1 cellular context compared by ENCODE assay signal in genomic region chr10:112183329-112184051, GRCh38.
A peak's percentile ranks its signal among the peaks of the same experiment; 100 is the strongest.
TF ChIP-seq lines count a peak whose summit lies in the region.

GPAM (minus strand) TSS chr10:112183765; CDS start chr10:112181784, 1,981 bp downstream.

TF ChIP-seq in K562, 482 proteins besides CTCF, POLR2A, EP300 and RAD21 (continued from another document and continues in another):
- TF ChIP-seq ZMIZ1 (IDR thresholded peaks at IDR 0.05; ENCODE audit: low read depth in 2 of 2, low read length in 2 of 2) = 0 out of 4 replicates have a peak, but pooled peaks of 1 of the 2 experiments have one; percentile 41
- peak; percentile 77 for TF ChIP-seq MXI1 (IDR thresholded peaks at IDR 0.05; ENCODE audit: low read depth, low read length)
- TF ChIP-seq CSDE1 (IDR thresholded peaks at IDR 0.05) = peak in 1 of 2 experiments; percentile 87; a peak in 2 of 4 replicates
- TF ChIP-seq RBBP5 (IDR thresholded peaks at IDR 0.05; ENCODE audit: borderline replicate concordance, insufficient read depth, low read length, poor library complexity, severe bottlenecking) = peak; percentile 85
- TF ChIP-seq CREM (IDR thresholded peaks at IDR 0.05; ENCODE audit: low read depth) = peak; percentile 100
- TF ChIP-seq EP400 (IDR thresholded peaks at IDR 0.05) = peak; percentile 66; the same call in 1 of the 2 replicates
- TF ChIP-seq ZNF717 (CRISPR knock-in tag; IDR thresholded peaks at IDR 0.05) = no peak
- TF ChIP-seq POLR2B (IDR thresholded peaks at IDR 0.05; ENCODE audit: low read depth, partially characterized antibody) = peak; percentile 69
- peak; percentile 80 for TF ChIP-seq CEBPG (CRISPR knock-in tag; IDR thresholded peaks at IDR 0.05)
- peak; percentile 89 to 92 for TF ChIP-seq CEBPG (tag; conservative IDR thresholded peaks at IDR 0.05 in 1 of 2, IDR thresholded peaks at IDR 0.05 in 1 of 2)
- TF ChIP-seq ATF7 (IDR thresholded peaks at IDR 0.05) = peak; percentile 68; the same call in 1 of the 2 replicates
- peak; percentile 82 for TF ChIP-seq ETS1 (conservative IDR thresholded peaks at IDR 0.05; ENCODE audit: control insufficient read depth, low read depth, low read length)
- peak; percentile 24 for TF ChIP-seq TAF9B (IDR thresholded peaks at IDR 0.05; ENCODE audit: partially characterized antibody)
- peak; percentile 90 for TF ChIP-seq SUPT5H (IDR thresholded peaks at IDR 0.05)
- 0 out of 2 replicates have a peak, but pooled peaks have one; percentile 36 for TF ChIP-seq CBX1 (IDR thresholded peaks at IDR 0.05; ENCODE audit: low read depth)
- TF ChIP-seq CAMTA2 (CRISPR knock-in tag; conservative IDR thresholded peaks at IDR 0.05) = no peak
- TF ChIP-seq HMGN3 (IDR thresholded peaks at IDR 0.05; ENCODE audit: borderline replicate concordance, extremely low read depth, insufficient read length, low read depth, low read length) = peak; percentile 74
- TF ChIP-seq MYNN (IDR thresholded peaks at IDR 0.05) = peak; percentile 43; the same call in 1 of the 2 replicates
- no peak for TF ChIP-seq MYNN (CRISPR knock-in tag; IDR thresholded peaks at IDR 0.05)
- TF ChIP-seq GMEB1 (CRISPR knock-in tag; IDR thresholded peaks at IDR 0.05) = peak; percentile 67
- no peak for TF ChIP-seq ARNT (IDR thresholded peaks at IDR 0.05)
- TF ChIP-seq MNT (conservative IDR thresholded peaks at IDR 0.05) = peak; percentile 70 to 91
- peak; percentile 5; the same call in 1 of the 2 replicates for TF ChIP-seq ADNP (tag; IDR thresholded peaks at IDR 0.05)
- no peak for TF ChIP-seq ZNF518B (CRISPR knock-in tag; IDR thresholded peaks at IDR 0.05)
- peak; percentile 45; the same call in 1 of the 2 replicates for TF ChIP-seq MAX (CRISPR knock-in tag; IDR thresholded peaks at IDR 0.05)
- 0 out of 2 replicates have a peak, but pooled peaks have one; percentile 18 for TF ChIP-seq ZBTB40 (IDR thresholded peaks at IDR 0.05)
- TF ChIP-seq ZBTB40 (CRISPR knock-in tag; IDR thresholded peaks at IDR 0.05) = no peak
- peak; percentile 19; the same call in 1 of the 2 replicates for TF ChIP-seq MBD2 (IDR thresholded peaks at IDR 0.05; ENCODE audit: borderline replicate concordance, low read depth)
- TF ChIP-seq SNIP1 (IDR thresholded peaks at IDR 0.05; ENCODE audit: low read depth) = no peak
- TF ChIP-seq JUND (IDR thresholded peaks at IDR 0.05; ENCODE audit: borderline replicate concordance, low read depth, low read length) = peak; percentile 36; the same call in 1 of the 2 replicates
- TF ChIP-seq JUND (tag; IDR thresholded peaks at IDR 0.05; ENCODE audit: borderline replicate concordance, low read depth, low read length) = no peak; the same call in 2 of the 3 replicates
- TF ChIP-seq HDAC8 (tag; IDR thresholded peaks at IDR 0.05) = no peak
- peak; percentile 92 for TF ChIP-seq C11orf30 (IDR thresholded peaks at IDR 0.05; ENCODE audit: low read depth)
- peak; percentile 99 for TF ChIP-seq ZBTB12 (CRISPR knock-in tag; IDR thresholded peaks at IDR 0.05)
- peak; percentile 26; the same call in 1 of the 2 replicates for TF ChIP-seq SMARCE1 (IDR thresholded peaks at IDR 0.05)
- TF ChIP-seq PML (IDR thresholded peaks at IDR 0.05; ENCODE audit: low read length) = peak; percentile 17; the same call in 1 of the 2 replicates
